ENCODE assay signal across 2 cellular contexts in the genomic region with DNA sequence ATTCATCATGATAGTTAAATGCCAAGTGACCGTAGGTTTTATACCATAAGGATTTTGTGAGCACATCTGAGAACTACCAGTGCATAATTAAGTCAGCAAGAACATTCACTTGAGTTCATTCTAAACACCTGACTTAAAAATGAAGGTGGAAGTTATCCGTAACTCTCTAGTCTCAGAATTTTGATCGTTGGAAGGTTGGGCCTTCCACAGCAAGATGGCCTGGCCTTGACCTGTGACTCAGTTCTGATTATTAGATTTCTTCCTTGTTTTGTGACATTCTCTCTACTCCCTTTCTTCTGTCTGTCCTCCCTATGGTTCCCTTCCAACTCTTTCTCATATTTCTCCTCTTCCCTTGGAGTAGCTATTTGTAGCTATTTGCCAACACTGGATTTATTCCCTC.
TF ChIP-seq lines count a peak whose summit lies in the region.

No MANE protein-coding gene starts in this region.

TF ChIP-seq in SK-N-SH treated with all-trans-retinoic acid at 6 μM for 48 hours, 23 proteins besides CTCF, POLR2A, EP300 and RAD21 (continued from another document):
- TF ChIP-seq POU6F1 (CRISPR knock-in tag; IDR thresholded peaks at IDR 0.05; ENCODE audit: borderline replicate concordance, low read depth) (no peak), BACH2 (CRISPR knock-in tag; IDR thresholded peaks at IDR 0.05; ENCODE audit: borderline replicate concordance) (no peak), CSDC2 (CRISPR knock-in tag; IDR thresholded peaks at IDR 0.05) (no peak), ZFP30 (CRISPR knock-in tag; IDR thresholded peaks at IDR 0.05) (no peak), TSHZ2 (CRISPR knock-in tag; IDR thresholded peaks at IDR 0.05) (no peak), ESRRG (CRISPR knock-in tag; IDR thresholded peaks at IDR 0.05) (no peak)

TF ChIP-seq in SK-N-SH, 30 proteins besides CTCF, POLR2A, EP300 and RAD21 (continued from another document):
- TF ChIP-seq FOXJ3 (CRISPR knock-in tag; IDR thresholded peaks at IDR 0.05), result no peak
- no peak for TF ChIP-seq RCOR1 (IDR thresholded peaks at IDR 0.05; ENCODE audit: low read length)
- TF ChIP-seq, protein P1, sequence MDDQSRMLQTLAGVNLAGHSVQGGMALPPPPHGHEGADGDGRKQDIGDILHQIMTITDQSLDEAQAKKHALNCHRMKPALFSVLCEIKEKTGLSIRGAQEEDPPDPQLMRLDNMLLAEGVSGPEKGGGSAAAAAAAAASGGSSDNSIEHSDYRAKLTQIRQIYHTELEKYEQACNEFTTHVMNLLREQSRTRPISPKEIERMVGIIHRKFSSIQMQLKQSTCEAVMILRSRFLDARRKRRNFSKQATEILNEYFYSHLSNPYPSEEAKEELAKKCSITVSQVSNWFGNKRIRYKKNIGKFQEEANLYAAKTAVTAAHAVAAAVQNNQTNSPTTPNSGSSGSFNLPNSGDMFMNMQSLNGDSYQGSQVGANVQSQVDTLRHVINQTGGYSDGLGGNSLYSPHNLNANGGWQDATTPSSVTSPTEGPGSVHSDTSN (IDR thresholded peaks at IDR 0.05), result no peak
- TF ChIP-seq JUND (IDR thresholded peaks at IDR 0.05), result no peak
- no peak for TF ChIP-seq SIN3A (IDR thresholded peaks at IDR 0.05; ENCODE audit: borderline replicate concordance, low read depth, low read length)
- TF ChIP-seq POLR2AphosphoS5 (IDR thresholded peaks at IDR 0.05; ENCODE audit: low read depth, low read length), result no peak
- TF ChIP-seq ELF1 (IDR thresholded peaks at IDR 0.05), result no peak
- TF ChIP-seq USF2 (IDR thresholded peaks at IDR 0.05; ENCODE audit: borderline replicate concordance, low read depth, low read length), result no peak
- TF ChIP-seq SMC3 (IDR thresholded peaks at IDR 0.05; ENCODE audit: low read depth, low read length), result no peak
- TF ChIP-seq NFIC (IDR thresholded peaks at IDR 0.05; ENCODE audit: borderline replicate concordance), result no peak
- no peak for TF ChIP-seq YY1 (IDR thresholded peaks at IDR 0.05; ENCODE audit: low read depth)
- TF ChIP-seq GABPA (IDR thresholded peaks at IDR 0.05; ENCODE audit: low read depth), result no peak
- TF ChIP-seq RFX5 (IDR thresholded peaks at IDR 0.05; ENCODE audit: low read length), result no peak
